36 cellular contexts compared by ENCODE assay signal in genomic region chr12:108594323-108594903, GRCh38. TPM values are rescaled to one million over a fixed set of nuclear protein-coding genes. Genes with fewer than 3 reads are reported as not detected.
"Had no signal": no experiment of that assay in that cellular context is flagged by ENCODE, and none has a peak within 500 bp of the region (broad histone marks: within the 10 kb centered on the region; RNA-seq: fewer than 3 reads in every experiment).

No MANE protein-coding gene starts in this region.

- FAIRE-seq: pancreas, small intestine, TTC549 had no signal

- H3K4me3 Mint-ChIP-seq: activated CD4-positive, alpha-beta memory T cell treated with anti-CD3 and anti-CD28 coated beads for 36 hours; activated CD4-positive, alpha-beta T cell treated with anti-CD3 and anti-CD28 coated beads, Interleukin-2, amount 10 ng/mL, durations not matched to agents 24 days and 14 days; activated naive CD4-positive, alpha-beta T cell treated with anti-CD3 and anti-CD28 coated beads for 36 hours; activated naive CD8-positive, alpha-beta T cell treated with anti-CD3 and anti-CD28 coated beads for 36 hours; activated T-helper 1 cell treated with anti-CD3 and anti-CD28 coated beads, Interleukin-12 subunit alpha, Interleukin-12 subunit beta, Interleukin-2, Interleukin-4 antibody, amounts not matched to agents 30 ng/mL and 10 ng/mL and 1 ng/mL, durations not matched to agents 14 hours and 24 hours and 36 hours; effector memory CD8-positive, alpha-beta T cell; nephron progenitor cell; T-helper 1 cell treated with Interleukin-12 subunit alpha and Interleukin-12 subunit beta and Interleukin-4 antibody, amounts not matched to agents 30 μg/mL and 1 μg/mL, for 36 hours had no signal

- H3K9me3 Mint-ChIP-seq: activated CD4-positive, alpha-beta memory T cell treated with anti-CD3 and anti-CD28 coated beads for 36 hours; activated CD4-positive, alpha-beta T cell treated with anti-CD3 and anti-CD28 coated beads, Interleukin-2, amount 10 ng/mL, durations not matched to agents 24 days and 14 days; activated naive CD4-positive, alpha-beta T cell treated with anti-CD3 and anti-CD28 coated beads for 36 hours; activated naive CD8-positive, alpha-beta T cell treated with anti-CD3 and anti-CD28 coated beads for 36 hours; activated T-helper 1 cell treated with anti-CD3 and anti-CD28 coated beads, Interleukin-12 subunit alpha, Interleukin-12 subunit beta, Interleukin-2, Interleukin-4 antibody, amounts not matched to agents 30 ng/mL and 10 ng/mL and 1 ng/mL, durations not matched to agents 14 hours and 24 hours and 36 hours; brain; effector memory CD8-positive, alpha-beta T cell; nephron progenitor cell; T-helper 1 cell treated with Interleukin-12 subunit alpha and Interleukin-12 subunit beta and Interleukin-4 antibody, amounts not matched to agents 30 μg/mL and 1 μg/mL, for 36 hours had no signal

- H3K27ac ChIP-seq: ascending aorta, cardiac muscle cell, coronary artery, foreskin keratinocyte, heart right ventricle, left lung, pancreas, psoas muscle, sigmoid colon, testis had no signal

- H3K4me1 Mint-ChIP-seq: activated CD4-positive, alpha-beta T cell treated with anti-CD3 and anti-CD28 coated beads, Interleukin-2, amount 10 ng/mL, durations not matched to agents 24 days and 14 days; activated naive CD8-positive, alpha-beta T cell treated with anti-CD3 and anti-CD28 coated beads for 36 hours had no signal

- H3K27me3 Mint-ChIP-seq: activated CD4-positive, alpha-beta memory T cell treated with anti-CD3 and anti-CD28 coated beads for 36 hours; activated CD4-positive, alpha-beta T cell treated with anti-CD3 and anti-CD28 coated beads, Interleukin-2, amount 10 ng/mL, durations not matched to agents 24 days and 14 days; activated naive CD8-positive, alpha-beta T cell treated with anti-CD3 and anti-CD28 coated beads for 36 hours; brain; effector memory CD8-positive, alpha-beta T cell had no signal

- H3K36me3 Mint-ChIP-seq: activated CD4-positive, alpha-beta memory T cell treated with anti-CD3 and anti-CD28 coated beads for 36 hours; activated naive CD8-positive, alpha-beta T cell treated with anti-CD3 and anti-CD28 coated beads for 36 hours; brain had no signal

- H3K27me3 ChIP-seq: ascending aorta, cardiac muscle cell, dorsolateral prefrontal cortex, pancreas, sigmoid colon, testis, transverse colon had no signal

- H3K27ac Mint-ChIP-seq: activated CD4-positive, alpha-beta memory T cell treated with anti-CD3 and anti-CD28 coated beads for 36 hours; activated CD4-positive, alpha-beta T cell treated with anti-CD3 and anti-CD28 coated beads, Interleukin-2, amount 10 ng/mL, durations not matched to agents 24 days and 14 days; activated naive CD4-positive, alpha-beta T cell treated with anti-CD3 and anti-CD28 coated beads for 36 hours; activated naive CD8-positive, alpha-beta T cell treated with anti-CD3 and anti-CD28 coated beads for 36 hours; activated T-helper 1 cell treated with anti-CD3 and anti-CD28 coated beads, Interleukin-12 subunit alpha, Interleukin-12 subunit beta, Interleukin-2, Interleukin-4 antibody, amounts not matched to agents 30 ng/mL and 10 ng/mL and 1 ng/mL, durations not matched to agents 14 hours and 24 hours and 36 hours; nephron progenitor cell; T-helper 1 cell treated with Interleukin-12 subunit alpha and Interleukin-12 subunit beta and Interleukin-4 antibody, amounts not matched to agents 30 μg/mL and 1 μg/mL, for 36 hours had no signal

- H3K4me3 ChIP-seq: ascending aorta, cardiac muscle cell, coronary artery, heart right ventricle, left lung, lung, pancreas, psoas muscle, sigmoid colon, testis, transverse colon had no signal

- H3K9me3 ChIP-seq: ascending aorta, heart right ventricle, left lung, pancreas, psoas muscle, sigmoid colon, testis, transverse colon had no signal

- H3K36me3 ChIP-seq: ascending aorta, cardiac muscle cell, heart right ventricle, left lung, pancreas, sigmoid colon, transverse colon had no signal

- H3K4me1 ChIP-seq: ascending aorta, foreskin keratinocyte, left lung, pancreas, psoas muscle, sigmoid colon, testis, transverse colon had no signal

- DNase-seq: activated CD4-positive, alpha-beta memory T cell treated with anti-CD3 and anti-CD28 coated beads for 36 hours; activated CD4-positive, alpha-beta T cell treated with anti-CD3 and anti-CD28 coated beads, Interleukin-2, amount 10 ng/mL, durations not matched to agents 24 days and 14 days; activated CD4-positive, CD25-positive, alpha-beta regulatory T cell treated with anti-CD3 and anti-CD28 coated beads, Interleukin-2, amount 50 U/mL, for 72 hours; activated CD8-positive, alpha-beta memory T cell treated with anti-CD3 and anti-CD28 coated beads, Interleukin-2, amount 50 U/mL, for 4 hours; activated effector memory CD4-positive, alpha-beta T cell treated with anti-CD3 and anti-CD28 coated beads, Interleukin-2, amount 50 U/mL, for 16 hours; activated naive CD4-positive, alpha-beta T cell treated with anti-CD3 and anti-CD28 coated beads for 36 hours; activated naive CD8-positive, alpha-beta T cell treated with anti-CD3 and anti-CD28 coated beads for 36 hours; activated T-cell treated with anti-CD3 and anti-CD28 coated beads, Interleukin-2, amount 50 U/mL, for 1 hour; dorsolateral prefrontal cortex; effector memory CD8-positive, alpha-beta T cell; erythroblast; foreskin keratinocyte; heart right ventricle; left lung; nephron progenitor cell; nucleus accumbens; pancreas; psoas muscle; sigmoid colon; small intestine; stimulated activated CD4-positive, alpha-beta T cell treated with anti-CD3 and anti-CD28 coated beads, Interleukin-1b, Interleukin-23, amount 100 ng/mL, for 48 hours; stimulated activated naive CD4-positive, alpha-beta T cell; SW 1271; T-helper 9 cell; testis; transverse colon had no signal

- ATAC-seq: effector memory CD8-positive, alpha-beta T cell; foreskin keratinocyte; heart right ventricle; left lung; pancreas; psoas muscle had no signal

RNA-seq across cellular contexts. Expression of gene TMEM119, which starts 3.5 kb away (rescaled TPM):
- total RNA-seq: activated CD8-positive, alpha-beta memory T cell treated with anti-CD3 and anti-CD28 coated beads for 36 hours; activated naive CD4-positive, alpha-beta T cell treated with anti-CD3 and anti-CD28 coated beads for 36 hours; activated T-helper 1 cell treated with anti-CD3 and anti-CD28 coated beads, Interleukin-12 subunit alpha, Interleukin-12 subunit beta, Interleukin-2, Interleukin-4 antibody, amounts not matched to agents 30 ng/mL and 10 ng/mL and 1 ng/mL, durations not matched to agents 14 hours and 24 hours and 36 hours; foreskin keratinocyte; glomerular endothelial cell had no signal
